14 cellular contexts compared by ENCODE assay signal in the genomic region with DNA sequence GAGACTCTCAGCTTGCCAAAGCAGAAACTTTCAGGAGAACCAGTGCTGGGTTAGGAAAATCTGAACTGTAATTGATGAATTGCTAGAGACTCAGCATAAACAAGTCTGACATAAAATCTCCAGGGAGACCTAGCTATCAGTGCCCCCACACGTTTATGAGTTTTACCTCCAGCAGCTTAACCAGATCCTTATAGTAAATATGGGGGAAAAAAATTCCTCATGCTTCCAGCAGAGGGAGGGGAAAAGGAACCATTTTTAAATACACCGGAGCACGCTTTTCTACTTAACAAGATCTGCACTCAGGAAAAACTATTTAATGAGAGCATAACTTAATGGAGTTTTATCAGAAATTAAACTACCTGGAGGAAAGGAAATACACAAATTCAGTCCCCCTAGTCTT.
A peak's percentile ranks its signal among the peaks of the same experiment; 100 is the strongest.
DNase-seq lines count a peak whose midpoint lies in the region; ATAC-seq and TF ChIP-seq lines count a peak whose summit lies in the region.
"Had no signal": no experiment of that assay in that cellular context is flagged by ENCODE, and none has a peak within 500 bp of the region (broad histone marks: within the 10 kb centered on the region; RNA-seq: fewer than 3 reads in every experiment).

No MANE protein-coding gene starts in this region.

- H3K4me3 ChIP-seq in fibroblast of the aortic adventitia (ENCODE audit: low read depth, low read length): no peak overlapping the region
- H3K4me3 ChIP-seq: adrenal gland, transverse colon had no signal

- no peak for ATAC-seq in HG02678 (IDR thresholded peaks at IDR 0.05; ENCODE audit: unreplicated experiment)
- ATAC-seq: activated CD8-positive, alpha-beta memory T cell treated with anti-CD3 and anti-CD28 coated beads, Interleukin-2, amount 10 ng/mL, durations not matched to agents 7 days and 5 days; left lobe of liver; T-cell had no signal

- DNase-seq in DMS53 (lab: John Stamatoyannopoulos, UW): peak; percentile 32
- DNase-seq in DMS53 treated with DMSO at 0.1 percent for 48 hours (lab: John Stamatoyannopoulos, UW; ENCODE audit: unreplicated experiment): no peak
- DNase-seq in SK-N-DZ (ENCODE audit: low spot score): peak; percentile 15
- peak; percentile 26 for DNase-seq in fibroblast of the aortic adventitia (ENCODE audit: low read depth)
- peak; percentile 6 for DNase-seq in renal cortical epithelial cell (ENCODE audit: low read depth)
- DNase-seq in KG1 (lab: John Stamatoyannopoulos, UW): no peak
- no peak for DNase-seq in posterior cingulate gyrus
- DNase-seq: activated CD8-positive, alpha-beta memory T cell treated with anti-CD3 and anti-CD28 coated beads, Interleukin-2, amount 10 ng/mL, durations not matched to agents 7 days and 5 days; adrenal gland; retina; T-cell; transverse colon had no signal

- intact Hi-C loops in posterior cingulate gyrus (cut with DNase I): no loop called here

- TF ChIP-seq CTCF in fibroblast of the aortic adventitia (IDR thresholded peaks at IDR 0.05; ENCODE audit: insufficient read depth, low read length): peak; percentile 53

Comparison
In these comparisons a context has a peak if more than half of its experiments do, and no peak if none do; other contexts are left out.
1. DNase-seq: peak in DMS53 (single experiment), SK-N-DZ (single experiment), fibroblast of the aortic adventitia (single experiment) and renal cortical epithelial cell (single experiment); none in DMS53 treated with DMSO at 0.1 percent for 48 hours (single experiment), KG1 (single experiment) and posterior cingulate gyrus (0 of 10).